In genomic region chr3:54427951-54428871, GRCh38 we compare ENCODE assay signal across 8 cellular contexts.
DNase-seq lines count a peak whose midpoint lies in the region; ATAC-seq, FAIRE-seq and TF ChIP-seq lines count a peak whose summit lies in the region.

No MANE protein-coding gene starts in this region.

- WGBS in transverse colon (ENCODE audit: low coverage in 1 of 2), 2 donors = 28 to 38% methylated on average over 7 to 9 of the region's 9 CpGs

- in situ Hi-C loops in transverse colon (cut with MboI; ENCODE audit: low pct_ligation_motif_present in 1 of 4, low pct_unique_long_range_greater_than_20kb in 1 of 4, low sequenced_read_pairs in 3 of 4) = loop anchor here in 1 of 4 donors (25.0 kb wide), 1 partner anchor 759 kb away; no protein-coding TSS in a partner anchor

- no peak overlapping the region for H3K27ac Mint-ChIP-seq in endothelial cell (ENCODE audit: unreplicated experiment)
- no peak overlapping the region for H3K27ac Mint-ChIP-seq in mesothelial cell of epicardium

- peaks cover 0 to 6% (median 2%) of the 10 kb centered on the region in 4 donors for H3K4me1 ChIP-seq in transverse colon

- H3K27me3 ChIP-seq in transverse colon = no peaks in the 10 kb centered on the region

- H3K9me3 Mint-ChIP-seq in endothelial cell (ENCODE audit: unreplicated experiment) (no peaks in the 10 kb centered on the region), mesothelial cell of epicardium (no peaks in the 10 kb centered on the region)

- no peak overlapping the region for H3K4me3 ChIP-seq in transverse colon

- DNase-seq in AML-193 (lab: John Stamatoyannopoulos, UW) (peak; percentile 12 to 48), GM12891 (ENCODE audit: insufficient read length, low spot score) (peak; percentile 18), NCI-H1105 (lab: John Stamatoyannopoulos, UW) (peak; percentile 64), SW480 (ENCODE audit: low spot score) (peak; percentile 53), endothelial cell (ENCODE audit: low spot score) (peak; percentile 68), mesothelial cell of epicardium (ENCODE audit: low spot score in 2 of 2, unreplicated experiment in 2 of 2) (peak; percentile 30 to 69), transverse colon (peak; percentile 53)

- TF ChIP-seq POLR2A in GM12891 (IDR thresholded peaks at IDR 0.05; ENCODE audit: low read depth, low read length) (no peak), transverse colon (IDR thresholded peaks at IDR 0.05) (no peak)

- no peaks in the 10 kb centered on the region for H3K9me3 ChIP-seq in transverse colon

- no peaks in the 10 kb centered on the region for H3K36me3 Mint-ChIP-seq in endothelial cell (ENCODE audit: low read depth, unreplicated experiment)
- H3K36me3 Mint-ChIP-seq in mesothelial cell of epicardium = no peaks in the 10 kb centered on the region

- ATAC-seq in GM18861 (IDR thresholded peaks at IDR 0.05; ENCODE audit: unreplicated experiment) = no peak

- TF ChIP-seq CTCF in endothelial cell (IDR thresholded peaks at IDR 0.05; ENCODE audit: unreplicated experiment) (peak; percentile 89), mesothelial cell of epicardium (IDR thresholded peaks at IDR 0.05; ENCODE audit: unreplicated experiment) (peak; percentile 88), transverse colon (IDR thresholded peaks at IDR 0.05) (peak; percentile 71 to 85 (median 76))

- no peaks in the 10 kb centered on the region for H3K36me3 ChIP-seq in transverse colon

- peak overlapping the region in 1 of 4 donors; percentile 2 for H3K27ac ChIP-seq in transverse colon

- FAIRE-seq in GM12891 (lab: Jason Lieb, UNC) = no peak

- H3K4me1 Mint-ChIP-seq in endothelial cell (ENCODE audit: unreplicated experiment) = no peaks in the 10 kb centered on the region
- peaks cover 31% of the 10 kb centered on the region for H3K4me1 Mint-ChIP-seq in mesothelial cell of epicardium

- TF ChIP-seq EP300 in transverse colon (IDR thresholded peaks at IDR 0.05; ENCODE audit: low read depth) = no peak

- H3K4me3 Mint-ChIP-seq in endothelial cell (ENCODE audit: unreplicated experiment) = no peak overlapping the region
- H3K4me3 Mint-ChIP-seq in mesothelial cell of epicardium = no peak overlapping the region

- intact Hi-C loops in transverse colon (cut with DNase I; ENCODE audit: low total_unique reads) = no loop called here

- H3K27me3 Mint-ChIP-seq in endothelial cell (ENCODE audit: unreplicated experiment) (peaks cover 1% of the 10 kb centered on the region), mesothelial cell of epicardium (ENCODE audit: low read depth) (peaks cover 5% of the 10 kb centered on the region)

TF ChIP-seq in GM12891, 5 proteins besides CTCF, POLR2A, EP300 and RAD21:
- TF ChIP-seq PAX5 (IDR thresholded peaks at IDR 0.05; ENCODE audit: insufficient read depth, low read length, severe bottlenecking) (no peak), POU2F2 (IDR thresholded peaks at IDR 0.05; ENCODE audit: low read depth, low read length) (no peak), TAF1 (IDR thresholded peaks at IDR 0.05; ENCODE audit: low read depth, low read length) (no peak), POLR2AphosphoS5 (IDR thresholded peaks at IDR 0.05; ENCODE audit: low read depth, low read length) (no peak), SPI1 (IDR thresholded peaks at IDR 0.05; ENCODE audit: low read depth, low read length) (no peak)

Comparison
In these comparisons a context has a peak if more than half of its experiments do, and no peak if none do; other contexts are left out.
1. DNase-seq: peak in every context shown above with its lines; median percentile 68 in endothelial cell; 64 in NCI-H1105; 53 in SW480; 53 in transverse colon; 50 in mesothelial cell of epicardium; 30 in AML-193; 18 in GM12891.